8 cellular contexts compared by ENCODE assay signal in genomic region chr7:73557108-73557396, GRCh38. TPM values are rescaled to one million over a fixed set of nuclear protein-coding genes. Genes with fewer than 3 reads are reported as not detected.
DNase-seq lines count a peak whose midpoint lies in the region; ATAC-seq, FAIRE-seq and TF ChIP-seq lines count a peak whose summit lies in the region.

No MANE protein-coding gene starts in this region.

- peak; percentile 83 for DNase-seq in AG09319 (ENCODE audit: extremely low read depth, low read depth)
- peak; percentile 85 for DNase-seq in NCI-H345 treated with DMSO at 0.1 percent for 48 hours (lab: John Stamatoyannopoulos, UW; ENCODE audit: unreplicated experiment)
- DNase-seq in activated CD4-positive, CD25-positive, alpha-beta regulatory T cell treated with anti-CD3 and anti-CD28 coated beads, Interleukin-2, amount 50 U/mL, for 72 hours = peak; percentile 92
- peak; percentile 97 for DNase-seq in cerebellum (ENCODE audit: low spot score)
- peak; percentile 98 for DNase-seq in kidney
- DNase-seq in stimulated activated CD4-positive, alpha-beta T cell treated with anti-CD3 and anti-CD28 coated beads, Interleukin-15, amount 100 ng/mL, for 1 hour (ENCODE audit: low read depth in 1 of 2, low spot score in 1 of 2) = peak; percentile 83 to 85

- no peak for FAIRE-seq in kidney (lab: Jason Lieb, UNC)

- no peak for TF ChIP-seq CTCF in AG09319 (IDR thresholded peaks at IDR 0.05; ENCODE audit: low read depth, low read length)
- TF ChIP-seq CTCF in kidney (IDR thresholded peaks at IDR 0.05; ENCODE audit: borderline replicate concordance, extremely low read depth, insufficient read depth) = no peak

- H3K36me3 ChIP-seq in kidney (ENCODE audit: control insufficient read depth in 1 of 2, insufficient read depth in 2 of 2, low read length in 2 of 2) = peaks cover 0 to 3% of the 10 kb centered on the region in 2 donors

- ATAC-seq in GM19035 (IDR thresholded peaks at IDR 0.05; ENCODE audit: unreplicated experiment) (peak; percentile 86), HG03354 (IDR thresholded peaks at IDR 0.05; ENCODE audit: poor library complexity, severe bottlenecking, unreplicated experiment) (peak; percentile 89)

- peak overlapping the region; percentile 74 to 81 for H3K4me3 ChIP-seq in kidney (ENCODE audit: low read length in 2 of 2)

- peak overlapping the region; percentile 99 to 100 for H3K27ac ChIP-seq in kidney (ENCODE audit: low read depth in 2 of 2, low read length in 2 of 2)

- intact Hi-C loops in kidney (cut with DNase I) = no loop called here

- H3K9me3 ChIP-seq in kidney (ENCODE audit: control insufficient read depth in 1 of 2, low read length in 2 of 2) = no peaks in the 10 kb centered on the region

- peak overlapping the region; percentile 66 to 67 for H3K9ac ChIP-seq in kidney (ENCODE audit: low read length in 2 of 2)

- peaks cover 0 to 16% of the 10 kb centered on the region in 2 donors for H3K4me1 ChIP-seq in kidney (ENCODE audit: control insufficient read depth in 1 of 2, insufficient read depth in 1 of 2, low read depth in 1 of 2, low read length in 2 of 2)

RNA-seq across cellular contexts. Expression of gene BCL7B, which starts 0.4 kb away (rescaled TPM):
- total RNA-seq in cerebellum (8.9 TPM), kidney (55.4 TPM)
- polyA plus RNA-seq in kidney (ENCODE audit: insufficient read depth, low read depth, low replicate concordance) = 67.3 TPM

RNA-seq across cellular contexts. Expression of gene TBL2, which starts 21.3 kb away (rescaled TPM):
- 22.8 TPM for total RNA-seq in cerebellum
- 33.6 TPM for total RNA-seq in kidney
- 18.8 TPM for polyA plus RNA-seq in kidney (ENCODE audit: insufficient read depth, low read depth, low replicate concordance)

RNA-seq across cellular contexts. Expression of gene BAZ1B, which starts 35.0 kb away (rescaled TPM):
- total RNA-seq in cerebellum (43.6 TPM), kidney (52.0 TPM)
- polyA plus RNA-seq in kidney (ENCODE audit: insufficient read depth, low read depth, low replicate concordance) = 10.4 TPM

Comparison
In these comparisons a context has a peak if more than half of its experiments do, and no peak if none do; other contexts are left out.
1. Peak in every context shown above with its lines: DNase-seq, ATAC-seq, H3K4me3 ChIP-seq and H3K27ac ChIP-seq.